In genomic region chr3:128335621-128336296, GRCh38 we compare ENCODE assay signal across 18 cellular contexts.
A peak's percentile ranks its signal among the peaks of the same experiment; 100 is the strongest.
DNase-seq lines count a peak whose midpoint lies in the region; ATAC-seq and TF ChIP-seq lines count a peak whose summit lies in the region.
"Had no signal": no experiment of that assay in that cellular context is flagged by ENCODE, and none has a peak within 500 bp of the region (broad histone marks: within the 10 kb centered on the region; RNA-seq: fewer than 3 reads in every experiment).

No MANE protein-coding gene starts in this region.

- peaks cover 0 to 9% (median 2%) of the 10 kb centered on the region in 4 donors for H3K4me1 ChIP-seq in stomach
- H3K4me1 ChIP-seq: HAP-1, spleen had no signal

- no peaks in the 10 kb centered on the region for H3K27me3 ChIP-seq in stomach
- H3K27me3 ChIP-seq: spleen had no signal

- CTCF ChIA-PET in MCF 10A (lab: Yijun Ruan, JAX), result no interaction called here

- H3K9me3 Mint-ChIP-seq in MCF 10A (ENCODE audit: unreplicated experiment), result no peaks in the 10 kb centered on the region
- H3K9me3 Mint-ChIP-seq: activated T-cell treated with anti-CD3 and anti-CD28 coated beads, Interleukin-2, amount 50 U/mL, for 4 hours; CD8-positive, alpha-beta T cell had no signal

- 50 to 61% (median 54%) methylated on average over 5 of the region's 5 CpGs for WGBS in stomach, 5 donors

- TF ChIP-seq CTCF in MCF 10A (IDR thresholded peaks at IDR 0.05; ENCODE audit: unreplicated experiment) (no peak), stomach (IDR thresholded peaks at IDR 0.05) (no peak)

- TF ChIP-seq POLR2A in stomach (IDR thresholded peaks at IDR 0.05), result no peak
- TF ChIP-seq POLR2A in GM18505 (IDR thresholded peaks at IDR 0.05; ENCODE audit: borderline replicate concordance, extremely low read depth, insufficient read depth, insufficient read length), result no peak

- H3K27me3 Mint-ChIP-seq in MCF 10A (ENCODE audit: insufficient read depth, unreplicated experiment), result no peaks in the 10 kb centered on the region

- intact Hi-C loops in MCF 10A (cut with micrococcal nuclease), result no loop called here
- intact Hi-C loops in stomach (cut with DNase I; ENCODE audit: low total_unique reads), result no loop called here

- BruUV-seq in MCF 10A (replicated peaks; lab: Mats Ljungman, UMichigan), result no TSS peak

- no peak overlapping the region for H3K27ac ChIP-seq in stomach
- H3K27ac ChIP-seq: parathyroid adenoma, spleen had no signal

- no peaks in the 10 kb centered on the region for H3K4me1 Mint-ChIP-seq in MCF 10A (ENCODE audit: insufficient read depth, unreplicated experiment)

- DNase-seq in SIG-M5 treated with dmso at 0.1 percent for 504 hours (lab: John Stamatoyannopoulos, UW; ENCODE audit: unreplicated experiment) (peak; percentile 53), SIG-M5 (lab: John Stamatoyannopoulos, UW) (no peak), MCF 10A (ENCODE audit: unreplicated experiment) (no peak), left kidney (ENCODE audit: low read depth, low spot score) (peak; percentile 37), stomach (peak; percentile 62), amniotic stem cell (lab: John Stamatoyannopoulos, UW) (no peak), UCSD-AML1 (lab: John Stamatoyannopoulos, UW; ENCODE audit: unreplicated experiment) (no peak)
- DNase-seq: activated CD4-positive, alpha-beta T cell treated with anti-CD3 and anti-CD28 coated beads, Interleukin-2, amount 50 U/mL, for 1 hour; activated T-cell treated with anti-CD3 and anti-CD28 coated beads, Interleukin-2, amount 50 U/mL, for 4 hours; CD8-positive, alpha-beta T cell; mucosa of descending colon; stimulated activated naive CD8-positive, alpha-beta T cell treated with anti-CD3 and anti-CD28 coated beads, Interleukin-15, Interleukin-2, amounts not matched to agents 100 U/mL and 50 U/mL, for 24 hours; T1000 had no signal

- H3K36me3 Mint-ChIP-seq in MCF 10A (ENCODE audit: insufficient read depth, unreplicated experiment), result no peaks in the 10 kb centered on the region

- peak overlapping the region; percentile 14 for H3K27ac Mint-ChIP-seq in MCF 10A (ENCODE audit: low read depth, unreplicated experiment)

- no peaks in the 10 kb centered on the region for H3K9me3 ChIP-seq in stomach
- H3K9me3 ChIP-seq: HAP-1, mucosa of descending colon, spleen had no signal

- no peak overlapping the region for H3K4me3 Mint-ChIP-seq in MCF 10A (ENCODE audit: unreplicated experiment)
- H3K4me3 Mint-ChIP-seq: activated T-cell treated with anti-CD3 and anti-CD28 coated beads, Interleukin-2, amount 50 U/mL, for 4 hours; CD8-positive, alpha-beta T cell had no signal

- no peak for ATAC-seq in GM18505 (IDR thresholded peaks at IDR 0.05; ENCODE audit: unreplicated experiment)
- ATAC-seq: activated T-cell treated with anti-CD3 and anti-CD28 coated beads, Interleukin-2, amount 50 U/mL, for 4 hours; CD8-positive, alpha-beta T cell; HepG2; mucosa of descending colon; stimulated activated naive CD8-positive, alpha-beta T cell treated with anti-CD3 and anti-CD28 coated beads, Interleukin-15, Interleukin-2, amounts not matched to agents 100 U/mL and 50 U/mL, for 24 hours had no signal

- no peak for TF ChIP-seq EP300 in stomach (IDR thresholded peaks at IDR 0.05)

- H3K36me3 ChIP-seq in stomach, result peaks cover 0 to 16% (median 9%) of the 10 kb centered on the region in 4 donors
- H3K36me3 ChIP-seq: HAP-1 had no signal

- POLR2A ChIA-PET in MCF 10A (lab: Yijun Ruan, JAX), result no interaction called here

- H3K4me3 ChIP-seq in stomach, result no peak overlapping the region
- H3K4me3 ChIP-seq: HAP-1, mucosa of descending colon, spleen had no signal

Comparison
In these comparisons a context has a peak if more than half of its experiments do, and no peak if none do; other contexts are left out.
1. DNase-seq: peak in SIG-M5 treated with dmso at 0.1 percent for 504 hours (single experiment), left kidney (single experiment) and stomach (single experiment); none in SIG-M5 (single experiment), MCF 10A (single experiment), amniotic stem cell (single experiment) and UCSD-AML1 (single experiment).